ENCODE assay signal across 8 cellular contexts in genomic region chr6:99348823-99349619, GRCh38. TPM values are rescaled to one million over a fixed set of nuclear protein-coding genes. Genes with fewer than 3 reads are reported as not detected.
DNase-seq lines count a peak whose midpoint lies in the region; ATAC-seq and TF ChIP-seq lines count a peak whose summit lies in the region.

No MANE protein-coding gene starts in this region.

- H3K9me2 ChIP-seq in HCT116 (ENCODE audit: insufficient read depth), result no peaks in the 10 kb centered on the region

- no peaks in the 10 kb centered on the region for H3K27me3 ChIP-seq in HCT116 (ENCODE audit: insufficient read depth, low read length)
- no peaks in the 10 kb centered on the region for H3K27me3 ChIP-seq in RWPE2 (ENCODE audit: insufficient read depth, poor library complexity, severe bottlenecking)

- H4K20me1 ChIP-seq in HCT116 (ENCODE audit: insufficient read depth), result no peaks in the 10 kb centered on the region

- H3K27me3 Mint-ChIP-seq in progenitor cell of endocrine pancreas, result peaks cover 7% of the 10 kb centered on the region

- H3K36me3 Mint-ChIP-seq in progenitor cell of endocrine pancreas (ENCODE audit: insufficient read depth), result no peaks in the 10 kb centered on the region

- peak overlapping the region; percentile 85 for H3K4me3 Mint-ChIP-seq in progenitor cell of endocrine pancreas (ENCODE audit: low read depth)

- peaks cover 8 to 24% of the 10 kb centered on the region in 2 experiments; a peak in 3 of 4 replicates for H3K4me1 ChIP-seq in HCT116 (ENCODE audit: control insufficient read depth in 1 of 2, insufficient read depth in 2 of 2, low read length in 2 of 2)
- H3K4me1 ChIP-seq in RWPE2 (ENCODE audit: insufficient read depth, poor library complexity, severe bottlenecking), result peaks cover 15% of the 10 kb centered on the region

- no peak for TF ChIP-seq RAD21 in HCT116 (IDR thresholded peaks at IDR 0.05; ENCODE audit: low read depth)

- RAD21 ChIA-PET in HCT116 (lab: Charles Lee; ENCODE audit: low non-redundant PET in 1 of 2, low total read pairs in 2 of 2, uncharacterized antibody in 2 of 2, unreplicated experiment in 2 of 2), result no interaction called here

- ATAC-seq in HCT116 (peak; percentile 47; the same call in 1 of the 2 replicates), RWPE2 (ENCODE audit: low read depth) (peak; percentile 22; the same call in 2 of the 3 replicates)

- H3K9me3 Mint-ChIP-seq in progenitor cell of endocrine pancreas (ENCODE audit: low read depth), result no peaks in the 10 kb centered on the region

- no peak overlapping the region for H2AFZ ChIP-seq in HCT116 (ENCODE audit: low read depth, low read length, poor library complexity, severe bottlenecking)

- TF ChIP-seq CTCF in GM10266 (IDR thresholded peaks at IDR 0.05; ENCODE audit: control insufficient read depth, insufficient read depth, low read depth, missing control alignments), result no peak
- TF ChIP-seq CTCF in HCT116 (IDR thresholded peaks at IDR 0.05 in 2 of 3, conservative IDR thresholded peaks at IDR 0.05 in 1 of 3; ENCODE audit: borderline replicate concordance in 1 of 3, insufficient read depth in 1 of 3, low read depth in 2 of 3, low read length in 2 of 3), result no peak
- TF ChIP-seq CTCF in RWPE2 (IDR thresholded peaks at IDR 0.05; ENCODE audit: poor library complexity, severe bottlenecking), result no peak
- TF ChIP-seq CTCF in fibroblast of pulmonary artery (IDR thresholded peaks at IDR 0.05; ENCODE audit: low read length, missing control alignments), result no peak
- TF ChIP-seq CTCF in progenitor cell of endocrine pancreas (IDR thresholded peaks at IDR 0.05; ENCODE audit: unreplicated experiment), result no peak

- BruUV-seq in HCT116 (replicated peaks; lab: Mats Ljungman, UMichigan), result no TSS peak

- H3K9me3 ChIP-seq in HCT116 (ENCODE audit: control insufficient read depth in 1 of 2, insufficient read depth in 1 of 2, low read depth in 1 of 2, low read length in 2 of 2) (no peaks in the 10 kb centered on the region), RWPE2 (ENCODE audit: severe bottlenecking) (no peaks in the 10 kb centered on the region)

- no peak for TF ChIP-seq POLR2A in HCT116 (IDR thresholded peaks at IDR 0.05; ENCODE audit: borderline replicate concordance, extremely low read depth, insufficient read depth, insufficient read length)

- no peaks in the 10 kb centered on the region for H3K79me2 ChIP-seq in HCT116 (ENCODE audit: insufficient read depth, low read length)

- H3K4me1 Mint-ChIP-seq in progenitor cell of endocrine pancreas (ENCODE audit: low read depth), result peaks cover 18% of the 10 kb centered on the region

- CTCF ChIA-PET in HCT116 (lab: Charles Lee), result interaction anchor here (1.7 kb wide), 1 partner anchor 14 kb away, joined by 10 read pairs; no protein-coding TSS in a partner anchor

- H3K9ac ChIP-seq in HCT116 (ENCODE audit: low read length), result peak overlapping the region; percentile 59

- intact Hi-C loops in HCT116 (cut with micrococcal nuclease), result no loop called here

- POLR2A ChIA-PET in HCT116 (lab: Charles Lee), result interaction anchor here (1.4 kb wide), 1 partner anchor 45 kb away, joined by 4 read pairs; the partner anchor contains the start of gene COQ3

- H3K4me3 ChIP-seq in HCT116 (replicated peaks in 1 of 2; ENCODE audit: low read depth in 1 of 2, low read length in 2 of 2) (peak overlapping the region; percentile 51 to 67), RWPE2 (ENCODE audit: severe bottlenecking) (peak overlapping the region; percentile 68), fibroblast of pulmonary artery (replicated peaks; ENCODE audit: low read depth, low read length) (peak overlapping the region; percentile 54)

- peak overlapping the region; percentile 89 for H3K4me2 ChIP-seq in HCT116 (ENCODE audit: low read length)

- H3K27ac Mint-ChIP-seq in progenitor cell of endocrine pancreas, result peak overlapping the region; percentile 92

- DNase-seq in GM10266 (ENCODE audit: extremely low spot score) (peak; percentile 26), HCT116 (ENCODE audit: low read depth, low spot score) (no peak), RWPE2 (ENCODE audit: low spot score) (no peak), fibroblast of pulmonary artery (ENCODE audit: low read depth) (no peak), progenitor cell of endocrine pancreas (ENCODE audit: low spot score, unreplicated experiment) (no peak), SW480 (ENCODE audit: low spot score) (no peak)
- DNase-seq in central memory CD4-positive, alpha-beta T cell, result no peak
- no peak for DNase-seq in effector CD8-positive, alpha-beta T cell (lab: John Stamatoyannopoulos, UW)

- H3K27ac ChIP-seq in HCT116 (ENCODE audit: low read depth, low read length) (peak overlapping the region; percentile 43; the same call in 1 of the 2 replicates), RWPE2 (ENCODE audit: poor library complexity, severe bottlenecking) (peak overlapping the region; percentile 7)

- H3K36me3 ChIP-seq in HCT116 (ENCODE audit: control insufficient read depth in 1 of 2, insufficient read depth in 2 of 2, low read length in 2 of 2), result no peaks in the 10 kb centered on the region
- no peaks in the 10 kb centered on the region for H3K36me3 ChIP-seq in RWPE2 (ENCODE audit: low read depth)

TF ChIP-seq in HCT116, 20 proteins besides CTCF, POLR2A, EP300 and RAD21:
- TF ChIP-seq SIN3A (IDR thresholded peaks at IDR 0.05; ENCODE audit: low read depth) (no peak), TCF7L2 (IDR thresholded peaks at IDR 0.05; ENCODE audit: borderline replicate concordance, extremely low read depth, insufficient read depth, insufficient read length) (peak; percentile 18), ZFX (IDR thresholded peaks at IDR 0.05) (no peak), POLR2AphosphoS5 (IDR thresholded peaks at IDR 0.05; ENCODE audit: low read depth, low read length) (no peak), ZBTB33 (IDR thresholded peaks at IDR 0.05; ENCODE audit: extremely low read depth, insufficient replicate concordance, low read length) (no peak)

RNA-seq across cellular contexts. Expression of gene FAXC, which starts 0.5 kb away (rescaled TPM):
- total RNA-seq in HCT116 (2021; ENCODE audit: unreplicated experiment), result 4.7 TPM
- polyA plus RNA-seq in HCT116 (2012), result 1.7 and 2.1 TPM in 2 replicates
- 20.7 and 23.9 TPM in 2 replicates for total RNA-seq in progenitor cell of endocrine pancreas

RNA-seq across cellular contexts. Expression of gene COQ3, which starts 45.0 kb away (rescaled TPM):
- total RNA-seq in HCT116 (2021; ENCODE audit: unreplicated experiment) (19.0 TPM), progenitor cell of endocrine pancreas (4.2 and 4.8 TPM in 2 replicates)
- 8.6 and 10.6 TPM in 2 replicates for polyA plus RNA-seq in HCT116 (2012)
